Comparison of ENCODE assay signal across 9 cellular contexts in genomic region chr16:85935957-85936760, GRCh38. TPM values are rescaled to one million over a fixed set of nuclear protein-coding genes. Genes with fewer than 3 reads are reported as not detected.
DNase-seq lines count a peak whose midpoint lies in the region; ATAC-seq and TF ChIP-seq lines count a peak whose summit lies in the region.
"Had no signal": no experiment of that assay in that cellular context is flagged by ENCODE, and none has a peak within 500 bp of the region (broad histone marks: within the 10 kb centered on the region; RNA-seq: fewer than 3 reads in every experiment).

No MANE protein-coding gene starts in this region.

- no peak overlapping the region for H3K27ac ChIP-seq in A673 (ENCODE audit: low read depth, low read length, poor library complexity, severe bottlenecking)

- H3K36me3 ChIP-seq in A673 (ENCODE audit: insufficient read depth, low read length, poor library complexity, severe bottlenecking) = no peaks in the 10 kb centered on the region

- H3K27me3 ChIP-seq in A673 (replicated peaks; ENCODE audit: insufficient read depth, low read depth, low read length, poor library complexity) = peaks cover 22% of the 10 kb centered on the region

- H3K27me3 Mint-ChIP-seq in T-helper 17 cell = no peaks in the 10 kb centered on the region

- H3K4me3 Mint-ChIP-seq in T-helper 17 cell = peak overlapping the region; percentile 90

- H3K4me1 ChIP-seq in A673 (ENCODE audit: insufficient read depth, low read length, poor library complexity, severe bottlenecking) = no peaks in the 10 kb centered on the region

- peaks cover 30% of the 10 kb centered on the region for H3K4me1 Mint-ChIP-seq in T-helper 17 cell

- POLR2A ChIA-PET in A673 (lab: Charles Lee; ENCODE audit: low non-redundant PET) = no interaction called here

- BruUV-seq in A673 (replicated peaks; lab: Mats Ljungman, UMichigan) = no TSS peak

- peak in 2 of 3 donors; percentile 14 to 32 for DNase-seq in T-helper 17 cell
- DNase-seq in central memory CD4-positive, alpha-beta T cell = peak; percentile 69
- DNase-seq in stimulated activated CD8-positive, alpha-beta memory T cell treated with anti-CD3 and anti-CD28 coated beads, Interleukin-4, amount 100 ng/mL, for 4 hours (ENCODE audit: low read depth in 2 of 2, low spot score in 1 of 2) = peak; percentile 60 to 67
- DNase-seq in middle frontal gyrus (ENCODE audit: extremely low spot score, low spot score) = no peak
- DNase-seq in A673 (ENCODE audit: low spot score) = no peak
- no peak for DNase-seq in GOT3 (lab: John Stamatoyannopoulos, UW)

- CTCF ChIA-PET in A673 (lab: Charles Lee) = no interaction called here

- no peak overlapping the region for H3K4me3 ChIP-seq in A673 (ENCODE audit: low read depth, low read length, poor library complexity, severe bottlenecking)

- peak overlapping the region; percentile 96 for H3K27ac Mint-ChIP-seq in T-helper 17 cell

- no peak for TF ChIP-seq CTCF in A673 (conservative IDR thresholded peaks at IDR 0.05; ENCODE audit: low read depth, low read length)

- intact Hi-C loops in A673 (cut with micrococcal nuclease; ENCODE audit: unreplicated experiment) = no loop called here

- H3K9me3 ChIP-seq in T-helper 17 cell (ENCODE audit: control insufficient read depth, low read length, poor library complexity, severe bottlenecking) (no peaks in the 10 kb centered on the region), A673 (ENCODE audit: low read depth, low read length, poor library complexity, severe bottlenecking) (no peaks in the 10 kb centered on the region)

- H3K36me3 Mint-ChIP-seq in T-helper 17 cell (ENCODE audit: low read depth) = no peaks in the 10 kb centered on the region

- ATAC-seq in GM18870 (IDR thresholded peaks at IDR 0.05; ENCODE audit: unreplicated experiment) (peak; percentile 58), HG03060 (IDR thresholded peaks at IDR 0.05; ENCODE audit: low read depth, unreplicated experiment) (peak; percentile 80), T-helper 17 cell (peak; percentile 93)

RNA-seq across cellular contexts. Expression of gene IRF8, which starts 37.2 kb away (rescaled TPM):
- 10 to 100 TPM in 1 of 2 donors, 1 to 10 TPM in 1; 5.4 to 22.8 TPM for total RNA-seq in T-helper 17 cell
- total RNA-seq in A673 (2021) = 0.19 TPM in 1 of 2 replicates, not detected in the other
- total RNA-seq: LHCN-M2 had no signal

Comparison
In these comparisons a context has a peak if more than half of its experiments do, and no peak if none do; other contexts are left out.
1. DNase-seq: peak in T-helper 17 cell (2 of 3), central memory CD4-positive, alpha-beta T cell (single experiment) and stimulated activated CD8-positive, alpha-beta memory T cell treated with anti-CD3 and anti-CD28 coated beads, Interleukin-4, amount 100 ng/mL, for 4 hours (2 of 2); none in middle frontal gyrus (single experiment), A673 (single experiment) and GOT3 (single experiment).
2. Peak in every context shown above with its lines, with median percentiles within 50 percentile points of each other: ATAC-seq.